1 cellular context compared by ENCODE assay signal in the genomic region with DNA sequence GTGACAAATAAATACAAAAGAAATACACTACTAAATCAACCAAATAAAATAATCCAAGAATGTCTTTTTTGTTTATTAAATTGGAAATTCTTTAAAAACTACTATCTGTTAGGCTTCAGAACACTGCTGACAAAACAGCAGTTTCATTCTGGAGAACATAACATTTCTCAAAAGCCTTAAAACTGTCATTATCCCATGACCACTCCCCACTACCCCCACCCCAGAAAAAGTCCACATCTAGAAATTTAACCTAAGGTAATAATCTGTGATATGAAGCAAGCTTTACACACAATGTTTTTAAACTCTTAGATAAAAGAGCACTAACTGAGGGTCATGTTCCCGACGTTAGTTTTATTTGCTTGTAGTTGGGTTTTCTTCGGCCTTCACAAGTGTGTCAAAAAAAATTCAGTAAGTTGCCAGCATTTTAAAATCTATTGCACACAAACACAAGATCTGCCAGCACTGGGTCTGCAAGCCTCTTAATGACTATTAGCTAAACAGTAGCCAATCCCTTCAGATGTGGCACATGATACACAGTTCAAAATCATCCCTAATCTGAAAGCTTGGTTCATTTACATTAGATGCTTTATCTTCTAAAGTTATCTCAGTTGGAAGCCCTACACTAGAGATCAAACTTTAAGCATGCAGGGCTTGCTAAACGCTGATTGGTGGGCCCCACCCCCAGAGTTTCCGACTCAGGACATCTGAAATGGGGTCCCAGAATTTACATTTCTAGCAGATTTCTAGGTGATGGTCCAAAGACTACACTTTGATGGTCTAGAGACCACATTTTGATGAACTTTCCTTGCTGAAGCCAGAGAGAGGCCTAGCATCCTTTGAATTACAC.
TF ChIP-seq lines count a peak whose summit lies in the region.

No MANE protein-coding gene starts in this region.

TF ChIP-seq in GM23338, 12 proteins besides CTCF, POLR2A, EP300 and RAD21 (continued from another document):
- TF ChIP-seq ETS1 (IDR thresholded peaks at IDR 0.05) (no peak), EZH2 (IDR thresholded peaks at IDR 0.05; ENCODE audit: low read depth, unreplicated experiment) (no peak), ZNF114 (CRISPR knock-in tag; IDR thresholded peaks at IDR 0.05) (no peak), NANOG (IDR thresholded peaks at IDR 0.05; ENCODE audit: borderline replicate concordance) (no peak), ZNF331 (CRISPR knock-in tag; IDR thresholded peaks at IDR 0.05; ENCODE audit: low read depth) (no peak), JUNB (IDR thresholded peaks at IDR 0.05; ENCODE audit: unreplicated experiment) (no peak), ZNF462 (CRISPR knock-in tag; IDR thresholded peaks at IDR 0.05) (no peak)
TF ChIP-seq in GM23338: peak in this region for 0.
